In the genomic region with DNA sequence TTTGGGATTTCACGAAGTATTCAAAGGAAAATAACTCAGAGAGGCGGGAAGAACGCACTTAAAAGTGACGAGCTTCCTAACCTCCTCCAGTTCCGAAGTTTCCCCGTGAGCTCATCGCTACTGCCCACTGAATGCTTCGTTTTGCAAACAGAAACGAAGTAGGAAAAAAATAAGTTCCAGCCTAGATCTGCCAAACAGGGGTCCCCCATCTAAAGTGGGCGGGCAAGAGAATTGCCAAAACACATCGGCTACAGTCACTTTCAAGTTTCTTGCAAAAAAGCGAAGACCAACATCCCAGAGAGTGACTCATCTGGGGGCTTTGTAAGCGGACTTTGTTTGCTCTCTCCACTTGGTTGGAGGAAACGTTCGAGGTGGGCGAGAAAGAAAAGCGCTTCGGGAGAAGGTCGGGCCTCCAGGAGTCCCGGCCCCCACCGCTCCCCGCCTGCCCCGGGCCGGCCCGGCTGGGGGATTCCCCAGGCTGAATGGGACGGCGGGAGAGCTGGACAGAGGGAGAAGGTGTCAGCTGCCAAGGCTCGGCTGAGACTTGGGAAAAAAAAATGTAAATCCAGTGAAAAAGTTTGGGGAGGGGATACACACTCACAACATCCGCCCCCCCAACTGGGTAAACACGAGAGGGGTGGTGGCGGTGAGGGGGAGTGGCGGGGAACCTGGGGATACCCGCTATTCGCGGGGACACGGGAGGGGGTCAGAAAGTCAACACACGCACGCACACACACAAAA, we compare ENCODE assay signal across 1 cellular context.
TF ChIP-seq lines count a peak whose summit lies in the region.

No MANE protein-coding gene starts in this region.

TF ChIP-seq in HepG2, 621 proteins besides CTCF, POLR2A, EP300 and RAD21 (continued from another document and continues in another):
- TF ChIP-seq CENPX (CRISPR knock-in tag; IDR thresholded peaks at IDR 0.05) = no peak
- TF ChIP-seq GTF3A (CRISPR knock-in tag; conservative IDR thresholded peaks at IDR 0.05) = no peak; the same call in 1 of the 2 replicates
- TF ChIP-seq ZBTB8A (CRISPR knock-in tag; IDR thresholded peaks at IDR 0.05; ENCODE audit: borderline replicate concordance, low read depth) = no peak
- no peak for TF ChIP-seq ZNF329 (CRISPR knock-in tag; IDR thresholded peaks at IDR 0.05; ENCODE audit: low read depth)
- TF ChIP-seq ZNF430 (CRISPR knock-in tag; IDR thresholded peaks at IDR 0.05) = no peak; the same call in 1 of the 2 replicates
- no peak for TF ChIP-seq SOX13 (IDR thresholded peaks at IDR 0.05)
- peak in 1 of 2 experiments; percentile 26; a peak in 1 of 4 replicates for TF ChIP-seq SOX13 (CRISPR knock-in tag; conservative IDR thresholded peaks at IDR 0.05 in 1 of 2, IDR thresholded peaks at IDR 0.05 in 1 of 2)
- TF ChIP-seq ISX (CRISPR knock-in tag; conservative IDR thresholded peaks at IDR 0.05) = no peak
- TF ChIP-seq LCORL (IDR thresholded peaks at IDR 0.05) = no peak
- peak; percentile 33; the same call in 1 of the 2 replicates for TF ChIP-seq LCORL (CRISPR knock-in tag; IDR thresholded peaks at IDR 0.05)
- TF ChIP-seq, protein P1, sequence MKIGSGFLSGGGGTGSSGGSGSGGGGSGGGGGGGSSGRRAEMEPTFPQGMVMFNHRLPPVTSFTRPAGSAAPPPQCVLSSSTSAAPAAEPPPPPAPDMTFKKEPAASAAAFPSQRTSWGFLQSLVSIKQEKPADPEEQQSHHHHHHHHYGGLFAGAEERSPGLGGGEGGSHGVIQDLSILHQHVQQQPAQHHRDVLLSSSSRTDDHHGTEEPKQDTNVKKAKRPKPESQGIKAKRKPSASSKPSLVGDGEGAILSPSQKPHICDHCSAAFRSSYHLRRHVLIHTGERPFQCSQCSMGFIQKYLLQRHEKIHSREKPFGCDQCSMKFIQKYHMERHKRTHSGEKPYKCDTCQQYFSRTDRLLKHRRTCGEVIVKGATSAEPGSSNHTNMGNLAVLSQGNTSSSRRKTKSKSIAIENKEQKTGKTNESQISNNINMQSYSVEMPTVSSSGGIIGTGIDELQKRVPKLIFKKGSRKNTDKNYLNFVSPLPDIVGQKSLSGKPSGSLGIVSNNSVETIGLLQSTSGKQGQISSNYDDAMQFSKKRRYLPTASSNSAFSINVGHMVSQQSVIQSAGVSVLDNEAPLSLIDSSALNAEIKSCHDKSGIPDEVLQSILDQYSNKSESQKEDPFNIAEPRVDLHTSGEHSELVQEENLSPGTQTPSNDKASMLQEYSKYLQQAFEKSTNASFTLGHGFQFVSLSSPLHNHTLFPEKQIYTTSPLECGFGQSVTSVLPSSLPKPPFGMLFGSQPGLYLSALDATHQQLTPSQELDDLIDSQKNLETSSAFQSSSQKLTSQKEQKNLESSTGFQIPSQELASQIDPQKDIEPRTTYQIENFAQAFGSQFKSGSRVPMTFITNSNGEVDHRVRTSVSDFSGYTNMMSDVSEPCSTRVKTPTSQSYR (CRISPR knock-in tag; IDR thresholded peaks at IDR 0.05; ENCODE audit: borderline replicate concordance) = no peak
- TF ChIP-seq SAFB2 (CRISPR knock-in tag; IDR thresholded peaks at IDR 0.05; ENCODE audit: borderline replicate concordance, low read depth) = no peak; the same call in 1 of the 2 replicates
- TF ChIP-seq ZNF441 (CRISPR knock-in tag; IDR thresholded peaks at IDR 0.05; ENCODE audit: borderline replicate concordance) = peak; percentile 81
- TF ChIP-seq CBX5 (CRISPR knock-in tag; IDR thresholded peaks at IDR 0.05; ENCODE audit: borderline replicate concordance) = no peak; the same call in 1 of the 2 replicates
- no peak for TF ChIP-seq SRSF4 (IDR thresholded peaks at IDR 0.05; ENCODE audit: low read depth, low read length, poor library complexity, severe bottlenecking)
- no peak for TF ChIP-seq ZSCAN22 (CRISPR knock-in tag; IDR thresholded peaks at IDR 0.05)
- peak; percentile 44; the same call in 1 of the 2 replicates for TF ChIP-seq ZNF747 (CRISPR knock-in tag; IDR thresholded peaks at IDR 0.05; ENCODE audit: borderline replicate concordance)
- no peak for TF ChIP-seq ZNF431 (CRISPR knock-in tag; IDR thresholded peaks at IDR 0.05; ENCODE audit: borderline replicate concordance, low read depth)
- TF ChIP-seq, protein P2, sequence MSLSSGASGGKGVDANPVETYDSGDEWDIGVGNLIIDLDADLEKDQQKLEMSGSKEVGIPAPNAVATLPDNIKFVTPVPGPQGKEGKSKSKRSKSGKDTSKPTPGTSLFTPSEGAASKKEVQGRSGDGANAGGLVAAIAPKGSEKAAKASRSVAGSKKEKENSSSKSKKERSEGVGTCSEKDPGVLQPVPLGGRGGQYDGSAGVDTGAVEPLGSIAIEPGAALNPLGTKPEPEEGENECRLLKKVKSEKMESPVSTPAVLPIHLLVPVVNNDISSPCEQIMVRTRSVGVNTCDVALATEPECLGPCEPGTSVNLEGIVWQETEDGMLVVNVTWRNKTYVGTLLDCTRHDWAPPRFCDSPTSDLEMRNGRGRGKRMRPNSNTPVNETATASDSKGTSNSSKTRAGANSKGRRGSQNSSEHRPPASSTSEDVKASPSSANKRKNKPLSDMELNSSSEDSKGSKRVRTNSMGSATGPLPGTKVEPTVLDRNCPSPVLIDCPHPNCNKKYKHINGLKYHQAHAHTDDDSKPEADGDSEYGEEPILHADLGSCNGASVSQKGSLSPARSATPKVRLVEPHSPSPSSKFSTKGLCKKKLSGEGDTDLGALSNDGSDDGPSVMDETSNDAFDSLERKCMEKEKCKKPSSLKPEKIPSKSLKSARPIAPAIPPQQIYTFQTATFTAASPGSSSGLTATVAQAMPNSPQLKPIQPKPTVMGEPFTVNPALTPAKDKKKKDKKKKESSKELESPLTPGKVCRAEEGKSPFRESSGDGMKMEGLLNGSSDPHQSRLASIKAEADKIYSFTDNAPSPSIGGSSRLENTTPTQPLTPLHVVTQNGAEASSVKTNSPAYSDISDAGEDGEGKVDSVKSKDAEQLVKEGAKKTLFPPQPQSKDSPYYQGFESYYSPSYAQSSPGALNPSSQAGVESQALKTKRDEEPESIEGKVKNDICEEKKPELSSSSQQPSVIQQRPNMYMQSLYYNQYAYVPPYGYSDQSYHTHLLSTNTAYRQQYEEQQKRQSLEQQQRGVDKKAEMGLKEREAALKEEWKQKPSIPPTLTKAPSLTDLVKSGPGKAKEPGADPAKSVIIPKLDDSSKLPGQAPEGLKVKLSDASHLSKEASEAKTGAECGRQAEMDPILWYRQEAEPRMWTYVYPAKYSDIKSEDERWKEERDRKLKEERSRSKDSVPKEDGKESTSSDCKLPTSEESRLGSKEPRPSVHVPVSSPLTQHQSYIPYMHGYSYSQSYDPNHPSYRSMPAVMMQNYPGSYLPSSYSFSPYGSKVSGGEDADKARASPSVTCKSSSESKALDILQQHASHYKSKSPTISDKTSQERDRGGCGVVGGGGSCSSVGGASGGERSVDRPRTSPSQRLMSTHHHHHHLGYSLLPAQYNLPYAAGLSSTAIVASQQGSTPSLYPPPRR (CRISPR knock-in tag; IDR thresholded peaks at IDR 0.05; ENCODE audit: borderline replicate concordance) = 0 out of 2 replicates have a peak, but pooled peaks have one; percentile 29
- TF ChIP-seq, protein P3, sequence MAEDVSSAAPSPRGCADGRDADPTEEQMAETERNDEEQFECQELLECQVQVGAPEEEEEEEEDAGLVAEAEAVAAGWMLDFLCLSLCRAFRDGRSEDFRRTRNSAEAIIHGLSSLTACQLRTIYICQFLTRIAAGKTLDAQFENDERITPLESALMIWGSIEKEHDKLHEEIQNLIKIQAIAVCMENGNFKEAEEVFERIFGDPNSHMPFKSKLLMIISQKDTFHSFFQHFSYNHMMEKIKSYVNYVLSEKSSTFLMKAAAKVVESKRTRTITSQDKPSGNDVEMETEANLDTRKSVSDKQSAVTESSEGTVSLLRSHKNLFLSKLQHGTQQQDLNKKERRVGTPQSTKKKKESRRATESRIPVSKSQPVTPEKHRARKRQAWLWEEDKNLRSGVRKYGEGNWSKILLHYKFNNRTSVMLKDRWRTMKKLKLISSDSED (CRISPR knock-in tag; IDR thresholded peaks at IDR 0.05) = no peak
- no peak for TF ChIP-seq REL (CRISPR knock-in tag; conservative IDR thresholded peaks at IDR 0.05)
- TF ChIP-seq ZNF263 (CRISPR knock-in tag; IDR thresholded peaks at IDR 0.05) = no peak
- TF ChIP-seq SRY (CRISPR knock-in tag; IDR thresholded peaks at IDR 0.05) = peak; percentile 54; the same call in 1 of the 2 replicates
- TF ChIP-seq, protein P4, sequence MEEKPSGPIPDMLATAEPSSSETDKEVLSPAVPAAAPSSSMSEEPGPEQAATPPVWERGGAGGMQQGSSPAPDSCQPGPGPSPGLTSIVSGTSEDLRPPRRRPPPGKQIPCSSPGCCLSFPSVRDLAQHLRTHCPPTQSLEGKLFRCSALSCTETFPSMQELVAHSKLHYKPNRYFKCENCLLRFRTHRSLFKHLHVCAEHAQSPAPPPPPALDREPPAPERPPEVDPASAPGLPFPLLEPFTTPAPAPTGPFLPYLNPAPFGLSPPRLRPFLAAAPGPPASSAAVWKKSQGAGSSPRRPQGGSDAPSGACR (CRISPR knock-in tag; IDR thresholded peaks at IDR 0.05) = no peak
- TF ChIP-seq ZNF335 (CRISPR knock-in tag; IDR thresholded peaks at IDR 0.05) = no peak
- 0 out of 2 replicates have a peak, but pooled peaks have one; percentile 1 for TF ChIP-seq ZNF317 (CRISPR knock-in tag; IDR thresholded peaks at IDR 0.05)
- no peak for TF ChIP-seq NR1H2 (CRISPR knock-in tag; IDR thresholded peaks at IDR 0.05; ENCODE audit: borderline replicate concordance, low read depth)
- no peak for TF ChIP-seq ZNF713 (CRISPR knock-in tag; IDR thresholded peaks at IDR 0.05)
- TF ChIP-seq ERF (CRISPR knock-in tag; IDR thresholded peaks at IDR 0.05) = peak; percentile 53; the same call in 1 of the 2 replicates
- TF ChIP-seq RCOR2 (CRISPR knock-in tag; IDR thresholded peaks at IDR 0.05) = 0 out of 2 replicates have a peak, but pooled peaks have one; percentile 23
- TF ChIP-seq, protein P5, sequence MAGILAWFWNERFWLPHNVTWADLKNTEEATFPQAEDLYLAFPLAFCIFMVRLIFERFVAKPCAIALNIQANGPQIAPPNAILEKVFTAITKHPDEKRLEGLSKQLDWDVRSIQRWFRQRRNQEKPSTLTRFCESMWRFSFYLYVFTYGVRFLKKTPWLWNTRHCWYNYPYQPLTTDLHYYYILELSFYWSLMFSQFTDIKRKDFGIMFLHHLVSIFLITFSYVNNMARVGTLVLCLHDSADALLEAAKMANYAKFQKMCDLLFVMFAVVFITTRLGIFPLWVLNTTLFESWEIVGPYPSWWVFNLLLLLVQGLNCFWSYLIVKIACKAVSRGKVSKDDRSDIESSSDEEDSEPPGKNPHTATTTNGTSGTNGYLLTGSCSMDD (CRISPR knock-in tag; IDR thresholded peaks at IDR 0.05) = no peak
- TF ChIP-seq ZNF232 (CRISPR knock-in tag; IDR thresholded peaks at IDR 0.05; ENCODE audit: borderline replicate concordance) = no peak
- no peak for TF ChIP-seq ZNF207 (IDR thresholded peaks at IDR 0.05; ENCODE audit: borderline replicate concordance)
- peak; percentile 17; the same call in 1 of the 2 replicates for TF ChIP-seq ZNF644 (CRISPR knock-in tag; IDR thresholded peaks at IDR 0.05; ENCODE audit: low read depth)
- TF ChIP-seq TBP (CRISPR knock-in tag; IDR thresholded peaks at IDR 0.05) = no peak
- no peak for TF ChIP-seq ZNF234 (CRISPR knock-in tag; conservative IDR thresholded peaks at IDR 0.05)
- TF ChIP-seq, protein P6, sequence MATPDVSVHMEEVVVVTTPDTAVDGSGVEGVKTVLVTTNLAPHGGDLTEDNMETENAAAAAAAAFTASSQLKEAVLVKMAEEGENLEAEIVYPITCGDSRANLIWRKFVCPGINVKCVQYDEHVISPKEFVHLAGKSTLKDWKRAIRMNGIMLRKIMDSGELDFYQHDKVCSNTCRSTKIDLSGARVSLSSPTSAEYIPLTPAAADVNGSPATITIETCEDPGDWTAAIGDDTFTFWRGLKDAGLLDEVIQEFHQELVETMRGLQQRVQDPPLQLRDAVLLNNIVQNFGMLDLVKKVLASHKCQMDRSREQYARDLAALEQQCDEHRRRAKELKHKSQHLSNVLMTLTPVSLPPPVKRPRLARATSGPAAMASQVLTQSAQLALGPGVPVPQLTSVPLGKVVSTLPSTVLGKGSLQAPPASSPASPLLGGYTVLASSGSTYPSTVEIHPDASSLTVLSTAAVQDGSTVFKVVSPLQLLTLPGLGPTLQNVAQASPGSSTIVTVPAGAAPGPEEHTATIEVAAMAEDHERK (CRISPR knock-in tag; IDR thresholded peaks at IDR 0.05; ENCODE audit: low read depth) = no peak; the same call in 1 of the 2 replicates
- TF ChIP-seq NCOA1 (CRISPR knock-in tag; IDR thresholded peaks at IDR 0.05) = no peak
- TF ChIP-seq, protein P7, sequence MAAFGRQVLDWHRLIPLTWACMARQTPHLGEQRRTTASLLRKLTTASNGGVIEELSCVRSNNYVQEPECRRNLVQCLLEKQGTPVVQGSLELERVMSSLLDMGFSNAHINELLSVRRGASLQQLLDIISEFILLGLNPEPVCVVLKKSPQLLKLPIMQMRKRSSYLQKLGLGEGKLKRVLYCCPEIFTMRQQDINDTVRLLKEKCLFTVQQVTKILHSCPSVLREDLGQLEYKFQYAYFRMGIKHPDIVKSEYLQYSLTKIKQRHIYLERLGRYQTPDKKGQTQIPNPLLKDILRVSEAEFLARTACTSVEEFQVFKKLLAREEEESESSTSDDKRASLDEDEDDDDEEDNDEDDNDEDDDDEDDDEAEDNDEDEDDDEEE (CRISPR knock-in tag; IDR thresholded peaks at IDR 0.05) = no peak
- TF ChIP-seq PAWR (CRISPR knock-in tag; IDR thresholded peaks at IDR 0.05; ENCODE audit: borderline replicate concordance) = no peak
- no peak for TF ChIP-seq HES4 (CRISPR knock-in tag; IDR thresholded peaks at IDR 0.05; ENCODE audit: borderline replicate concordance)
- no peak for TF ChIP-seq ZNF251 (CRISPR knock-in tag; IDR thresholded peaks at IDR 0.05)
- no peak for TF ChIP-seq TOE1 (CRISPR knock-in tag; IDR thresholded peaks at IDR 0.05)
- TF ChIP-seq ATF7-NPFF (CRISPR knock-in tag; IDR thresholded peaks at IDR 0.05; ENCODE audit: low read depth) = no peak; the same call in 1 of the 2 replicates
- TF ChIP-seq ZKSCAN5 (CRISPR knock-in tag; IDR thresholded peaks at IDR 0.05) = no peak
- TF ChIP-seq GTF2F1 (IDR thresholded peaks at IDR 0.05; ENCODE audit: low read length) = no peak
- TF ChIP-seq ZNF496 (CRISPR knock-in tag; IDR thresholded peaks at IDR 0.05; ENCODE audit: insufficient replicate concordance) = no peak
- no peak for TF ChIP-seq ZKSCAN1 (IDR thresholded peaks at IDR 0.05; ENCODE audit: low read length)
